9 cellular contexts compared by ENCODE assay signal in genomic region chr11:36376315-36376887, GRCh38.
DNase-seq lines count a peak whose midpoint lies in the region; ATAC-seq, FAIRE-seq and TF ChIP-seq lines count a peak whose summit lies in the region.
"Had no signal": no experiment of that assay in that cellular context is flagged by ENCODE, and none has a peak within 500 bp of the region (broad histone marks: within the 10 kb centered on the region; RNA-seq: fewer than 3 reads in every experiment).

No MANE protein-coding gene starts in this region.

- peaks cover 47% of the 10 kb centered on the region for H3K4me1 ChIP-seq in CD4-positive, alpha-beta memory T cell (ENCODE audit: insufficient read depth, low read length)
- H3K4me1 ChIP-seq in KMS-11 (ENCODE audit: low read depth, poor library complexity, severe bottlenecking) (peaks cover 30% of the 10 kb centered on the region), kidney (ENCODE audit: control insufficient read depth in 1 of 2, insufficient read depth in 1 of 2, low read depth in 1 of 2, low read length in 2 of 2) (peaks cover 0 to 6% of the 10 kb centered on the region in 2 donors)

- intact Hi-C loops in CD4-positive, alpha-beta memory T cell (cut with micrococcal nuclease) = loop anchor here (5.0 kb wide), 3 partner anchors 46 to 1939 kb away; partner anchors contain the start of gene CAT
- intact Hi-C loops in kidney (cut with DNase I) = no loop called here

- no peaks in the 10 kb centered on the region for H3K36me3 ChIP-seq in CD4-positive, alpha-beta memory T cell (ENCODE audit: insufficient read depth, low read length)
- H3K36me3 ChIP-seq in KMS-11 (ENCODE audit: insufficient read depth) = no peaks in the 10 kb centered on the region
- peaks cover 3% of the 10 kb centered on the region for H3K36me3 ChIP-seq in brain microvascular endothelial cell (replicated peaks)
- H3K36me3 ChIP-seq in kidney (ENCODE audit: control insufficient read depth in 1 of 2, insufficient read depth in 2 of 2, low read length in 2 of 2) = no peaks in the 10 kb centered on the region

- H3K27me3 ChIP-seq in CD4-positive, alpha-beta memory T cell (ENCODE audit: insufficient read depth, low read length) = no peaks in the 10 kb centered on the region
- H3K27me3 ChIP-seq in KMS-11 (ENCODE audit: insufficient read depth, low read depth) = no peaks in the 10 kb centered on the region
- no peaks in the 10 kb centered on the region for H3K27me3 ChIP-seq in brain microvascular endothelial cell (replicated peaks)

- no peak for ATAC-seq in stimulated activated memory B cell treated with anti-CD40 and anti-IgM and Interleukin-4, amounts not matched to agents 10 μg/mL and 1 μg/mL and 100 μg/mL, for 72 hours
- no peak for ATAC-seq in HG02588 (IDR thresholded peaks at IDR 0.05; ENCODE audit: unreplicated experiment)

- no peaks in the 10 kb centered on the region for H4K20me1 ChIP-seq in KMS-11 (ENCODE audit: insufficient read depth)

- peaks cover 0 to 2% of the 10 kb centered on the region in 2 donors for H3K27me3 Mint-ChIP-seq in CD4-positive, alpha-beta memory T cell
- peaks cover 53% of the 10 kb centered on the region for H3K27me3 Mint-ChIP-seq in stimulated activated memory B cell treated with anti-CD40 and anti-IgM and Interleukin-4, amounts not matched to agents 10 μg/mL and 1 μg/mL and 100 μg/mL, for 72 hours

- DNase-seq in CD4-positive, alpha-beta memory T cell = no peak
- no peak for DNase-seq in brain microvascular endothelial cell
- DNase-seq in kidney = peak; percentile 84
- DNase-seq in foreskin melanocyte = no peak
- no peak for DNase-seq in NCI-H1930 (lab: John Stamatoyannopoulos, UW)

- H3K4me3 ChIP-seq in CD4-positive, alpha-beta memory T cell (ENCODE audit: low read length in 2 of 2) = peak overlapping the region; percentile 55 to 81
- H3K4me3 ChIP-seq in KMS-11 (IDR thresholded peaks at IDR 0.05; ENCODE audit: insufficient read depth, low read depth, low read length) = no peak overlapping the region
- H3K4me3 ChIP-seq in brain microvascular endothelial cell (ENCODE audit: low read depth, low read length) = peak overlapping the region; percentile 91
- H3K4me3 ChIP-seq in kidney (ENCODE audit: low read length in 2 of 2) = peak overlapping the region; percentile 80 to 82
- H3K4me3 ChIP-seq: K562 had no signal

- H3K79me2 ChIP-seq in KMS-11 (ENCODE audit: insufficient read depth, low read depth) = peaks cover 13% of the 10 kb centered on the region; the same call in 1 of the 2 replicates

- TF ChIP-seq CTCF in KMS-11 (conservative IDR thresholded peaks at IDR 0.05; ENCODE audit: low read depth, low read length) (no peak), brain microvascular endothelial cell (IDR thresholded peaks at IDR 0.05; ENCODE audit: low read depth, low read length, missing control alignments) (no peak), kidney (IDR thresholded peaks at IDR 0.05; ENCODE audit: borderline replicate concordance, extremely low read depth, insufficient read depth) (no peak)

- H3K4me1 Mint-ChIP-seq in CD4-positive, alpha-beta memory T cell = peaks cover 22 to 74% (median 47%) of the 10 kb centered on the region in 4 donors
- H3K4me1 Mint-ChIP-seq in stimulated activated memory B cell treated with anti-CD40 and anti-IgM and Interleukin-4, amounts not matched to agents 10 μg/mL and 1 μg/mL and 100 μg/mL, for 72 hours = peaks cover 32% of the 10 kb centered on the region

- POLR2A ChIA-PET in CD4-positive, alpha-beta memory T cell (lab: Charles Lee; ENCODE audit: partially characterized antibody) = interaction anchor here (0.9 to 8.4 kb wide), 20 partner anchors 12 to 133 kb away, joined by 3 to 87 read pairs (median 7); no protein-coding TSS in a partner anchor

- no peaks in the 10 kb centered on the region for H3K9me3 ChIP-seq in CD4-positive, alpha-beta memory T cell (ENCODE audit: control insufficient read depth in 1 of 2, low read length in 2 of 2)
- H3K9me3 ChIP-seq in kidney (ENCODE audit: control insufficient read depth in 1 of 2, low read length in 2 of 2) = no peaks in the 10 kb centered on the region

- H3K27ac Mint-ChIP-seq in CD4-positive, alpha-beta memory T cell = peak overlapping the region; percentile 79 to 94 (median 90)
- peak overlapping the region; percentile 77 for H3K27ac Mint-ChIP-seq in stimulated activated memory B cell treated with anti-CD40 and anti-IgM and Interleukin-4, amounts not matched to agents 10 μg/mL and 1 μg/mL and 100 μg/mL, for 72 hours

- FAIRE-seq in kidney (lab: Jason Lieb, UNC) = no peak
- FAIRE-seq: K562 had no signal

- peak overlapping the region; percentile 95 for H2AFZ ChIP-seq in KMS-11 (ENCODE audit: low read depth)

- CTCF ChIA-PET in CD4-positive, alpha-beta memory T cell (lab: Charles Lee; ENCODE audit: partially characterized antibody) = interaction anchor here (0.8 to 11.2 kb wide), 19 partner anchors 8 to 120 kb away, joined by 3 to 92 read pairs (median 20); partner anchors contain the start of gene COMMD9

- in situ Hi-C loops in brain microvascular endothelial cell (cut with HindIII; ENCODE audit: low pct_ligation_motif_present, low sequenced_read_pairs) = no loop called here

- H3K9me3 Mint-ChIP-seq in CD4-positive, alpha-beta memory T cell = no peaks in the 10 kb centered on the region
- no peaks in the 10 kb centered on the region for H3K9me3 Mint-ChIP-seq in stimulated activated memory B cell treated with anti-CD40 and anti-IgM and Interleukin-4, amounts not matched to agents 10 μg/mL and 1 μg/mL and 100 μg/mL, for 72 hours

- peak overlapping the region; percentile 94 for H3K4me2 ChIP-seq in KMS-11

- peaks cover 3 to 11% of the 10 kb centered on the region in 2 donors for H3K36me3 Mint-ChIP-seq in CD4-positive, alpha-beta memory T cell
- no peaks in the 10 kb centered on the region for H3K36me3 Mint-ChIP-seq in stimulated activated memory B cell treated with anti-CD40 and anti-IgM and Interleukin-4, amounts not matched to agents 10 μg/mL and 1 μg/mL and 100 μg/mL, for 72 hours

- peak overlapping the region; percentile 81; the same call in 1 of the 2 replicates for H3K9ac ChIP-seq in KMS-11
- H3K9ac ChIP-seq in kidney (ENCODE audit: low read length in 2 of 2) = peak overlapping the region; percentile 26 to 65

- peak overlapping the region; percentile 79 to 98 (median 97) for H3K4me3 Mint-ChIP-seq in CD4-positive, alpha-beta memory T cell
- peak overlapping the region; percentile 79 for H3K4me3 Mint-ChIP-seq in stimulated activated memory B cell treated with anti-CD40 and anti-IgM and Interleukin-4, amounts not matched to agents 10 μg/mL and 1 μg/mL and 100 μg/mL, for 72 hours

- peak overlapping the region; percentile 46 for H3K27ac ChIP-seq in CD4-positive, alpha-beta memory T cell (ENCODE audit: low read depth, low read length)
- H3K27ac ChIP-seq in KMS-11 (no peak overlapping the region), brain microvascular endothelial cell (peak overlapping the region; percentile 34), kidney (ENCODE audit: low read depth in 2 of 2, low read length in 2 of 2) (peak overlapping the region; percentile 55 to 59)
